ENCODE assay signal across 36 cellular contexts in genomic region chr10:22097696-22098095, GRCh38.
"Had no signal": no experiment of that assay in that cellular context is flagged by ENCODE, and none has a peak within 500 bp of the region (broad histone marks: within the 10 kb centered on the region; RNA-seq: fewer than 3 reads in every experiment).

No MANE protein-coding gene starts in this region.

- H3K27ac ChIP-seq: adrenal gland, ascending aorta, body of pancreas, brain microvascular endothelial cell, breast epithelium, cardiac muscle cell had no signal

- H3K36me3 ChIP-seq: adrenal gland, ascending aorta, brain microvascular endothelial cell, breast epithelium, cardiac muscle cell had no signal

- H3K4me3 Mint-ChIP-seq: activated naive CD4-positive, alpha-beta T cell treated with anti-CD3 and anti-CD28 coated beads for 36 hours; activated naive CD4-positive, alpha-beta T cell treated with anti-CD3 and anti-CD28 coated beads, Interleukin-2, amount 10 ng/mL, durations not matched to agents 7 days and 5 days; activated naive CD4-positive, alpha-beta T cell treated with anti-CD3 and anti-CD28 coated beads, Interleukin-2, amount 50 U/mL, for 24 hours; activated naive CD8-positive, alpha-beta T cell; activated naive CD8-positive, alpha-beta T cell treated with anti-CD3 and anti-CD28 coated beads for 36 hours; activated naive CD8-positive, alpha-beta T cell treated with anti-CD3 and anti-CD28 coated beads, Interleukin-2, amount 10 ng/mL, durations not matched to agents 7 days and 5 days; activated naive CD8-positive, alpha-beta T cell treated with anti-CD3 and anti-CD28 coated beads, Interleukin-2, amount 50 U/mL, for 24 hours; activated T-cell treated with anti-CD3 and anti-CD28 coated beads, Interleukin-2, amount 50 U/mL, for 24 hours; activated T-cell treated with anti-CD3 and anti-CD28 coated beads, Interleukin-2, amount 50 U/mL, for 4 hours; activated T-cell treated with anti-CD3 and anti-CD28 coated beads, Interleukin-2, amount 50 U/mL, for 72 hours; activated T-helper 1 cell treated with anti-CD3 and anti-CD28 coated beads, Interleukin-12 subunit alpha, Interleukin-12 subunit beta, Interleukin-2, Interleukin-4 antibody, amounts not matched to agents 30 ng/mL and 10 ng/mL and 1 ng/mL, durations not matched to agents 14 hours and 24 hours and 36 hours; activated T-helper 17 cell treated with anti-CD3 and anti-CD28 coated beads, Interleukin-2, amount 50 U/mL, for 72 hours; brain; central memory CD8-positive, alpha-beta T cell had no signal

- ATAC-seq: activated naive CD8-positive, alpha-beta T cell treated with anti-CD3 and anti-CD28 coated beads, Interleukin-2, amount 50 U/mL, for 24 hours; activated T-cell treated with anti-CD3 and anti-CD28 coated beads, Interleukin-2, amount 50 U/mL, for 4 hours; activated T-cell treated with anti-CD3 and anti-CD28 coated beads, Interleukin-2, amount 50 U/mL, for 72 hours; activated T-helper 17 cell treated with anti-CD3 and anti-CD28 coated beads, Interleukin-2, amount 50 U/mL, for 72 hours; body of pancreas had no signal

- H3K9me3 ChIP-seq: adrenal gland, ascending aorta, body of pancreas, breast epithelium had no signal

- H3K4me3 ChIP-seq: adrenal gland, ascending aorta, body of pancreas, breast epithelium, cardiac muscle cell had no signal

- DNase-seq: activated effector memory CD4-positive, alpha-beta T cell treated with anti-CD3 and anti-CD28 coated beads, Interleukin-2, amount 50 U/mL, for 16 hours; activated effector memory CD4-positive, alpha-beta T cell treated with Interleukin-2 at 50 U/mL for 16 hours; activated gamma-delta T cell; activated gamma-delta T cell treated with Interleukin-2 at 50 U/mL for 16 hours; activated naive CD4-positive, alpha-beta T cell; activated naive CD4-positive, alpha-beta T cell treated with anti-CD3 and anti-CD28 coated beads for 36 hours; activated naive CD4-positive, alpha-beta T cell treated with anti-CD3 and anti-CD28 coated beads, Interleukin-2, amount 10 ng/mL, durations not matched to agents 7 days and 5 days; activated naive CD4-positive, alpha-beta T cell treated with Interleukin-2 at 50 U/mL for 16 hours; activated naive CD8-positive, alpha-beta T cell treated with anti-CD3 and anti-CD28 coated beads for 36 hours; activated naive CD8-positive, alpha-beta T cell treated with anti-CD3 and anti-CD28 coated beads, Interleukin-2, amount 10 ng/mL, durations not matched to agents 7 days and 5 days; activated naive CD8-positive, alpha-beta T cell treated with anti-CD3 and anti-CD28 coated beads, Interleukin-2, amount 50 U/mL, for 24 hours; activated T-cell treated with anti-CD3 and anti-CD28 coated beads, Interleukin-2, amount 50 U/mL, for 1 hour; activated T-cell treated with anti-CD3 and anti-CD28 coated beads, Interleukin-2, amount 50 U/mL, for 24 hours; activated T-cell treated with anti-CD3 and anti-CD28 coated beads, Interleukin-2, amount 50 U/mL, for 4 hours; activated T-cell treated with anti-CD3 and anti-CD28 coated beads, Interleukin-2, amount 50 U/mL, for 48 hours; activated T-cell treated with anti-CD3 and anti-CD28 coated beads, Interleukin-2, amount 50 U/mL, for 72 hours; adrenal gland; amniotic stem cell; amygdala; anterior cingulate cortex; aorta; body of pancreas; brain microvascular endothelial cell; caudate nucleus; central memory CD4-positive, alpha-beta T cell; cerebellar nuclear complex had no signal

- H3K36me3 Mint-ChIP-seq: activated naive CD4-positive, alpha-beta T cell treated with anti-CD3 and anti-CD28 coated beads, Interleukin-2, amount 10 ng/mL, durations not matched to agents 7 days and 5 days; activated naive CD4-positive, alpha-beta T cell treated with anti-CD3 and anti-CD28 coated beads, Interleukin-2, amount 50 U/mL, for 24 hours; activated naive CD8-positive, alpha-beta T cell; activated naive CD8-positive, alpha-beta T cell treated with anti-CD3 and anti-CD28 coated beads, Interleukin-2, amount 10 ng/mL, durations not matched to agents 7 days and 5 days; brain had no signal

- H3K27ac Mint-ChIP-seq: activated naive CD4-positive, alpha-beta T cell treated with anti-CD3 and anti-CD28 coated beads for 36 hours; activated naive CD4-positive, alpha-beta T cell treated with anti-CD3 and anti-CD28 coated beads, Interleukin-2, amount 10 ng/mL, durations not matched to agents 7 days and 5 days; activated naive CD4-positive, alpha-beta T cell treated with anti-CD3 and anti-CD28 coated beads, Interleukin-2, amount 50 U/mL, for 24 hours; activated naive CD8-positive, alpha-beta T cell; activated naive CD8-positive, alpha-beta T cell treated with anti-CD3 and anti-CD28 coated beads for 36 hours; activated naive CD8-positive, alpha-beta T cell treated with anti-CD3 and anti-CD28 coated beads, Interleukin-2, amount 10 ng/mL, durations not matched to agents 7 days and 5 days; activated naive CD8-positive, alpha-beta T cell treated with anti-CD3 and anti-CD28 coated beads, Interleukin-2, amount 50 U/mL, for 24 hours; activated T-cell treated with anti-CD3 and anti-CD28 coated beads, Interleukin-2, amount 50 U/mL, for 24 hours; activated T-cell treated with anti-CD3 and anti-CD28 coated beads, Interleukin-2, amount 50 U/mL, for 72 hours; activated T-helper 1 cell treated with anti-CD3 and anti-CD28 coated beads, Interleukin-12 subunit alpha, Interleukin-12 subunit beta, Interleukin-2, Interleukin-4 antibody, amounts not matched to agents 30 ng/mL and 10 ng/mL and 1 ng/mL, durations not matched to agents 14 hours and 24 hours and 36 hours; activated T-helper 17 cell treated with anti-CD3 and anti-CD28 coated beads, Interleukin-2, amount 50 U/mL, for 72 hours; activated T-helper 2 cell treated with anti-CD3 and anti-CD28 coated beads, Interferon-gamma antibody, Interleukin-2, Interleukin-4, amounts not matched to agents 10 μg/mL and 5 μg/mL and 100 μg/mL, durations not matched to agents 14 hours and 24 hours and 36 hours; brain had no signal

- H3K27me3 ChIP-seq: adrenal gland, ascending aorta, body of pancreas, brain microvascular endothelial cell, breast epithelium, cardiac muscle cell had no signal

- H3K4me1 Mint-ChIP-seq: activated naive CD4-positive, alpha-beta T cell treated with anti-CD3 and anti-CD28 coated beads, Interleukin-2, amount 10 ng/mL, durations not matched to agents 7 days and 5 days; activated naive CD4-positive, alpha-beta T cell treated with anti-CD3 and anti-CD28 coated beads, Interleukin-2, amount 50 U/mL, for 24 hours; activated naive CD8-positive, alpha-beta T cell treated with anti-CD3 and anti-CD28 coated beads for 36 hours; activated naive CD8-positive, alpha-beta T cell treated with anti-CD3 and anti-CD28 coated beads, Interleukin-2, amount 10 ng/mL, durations not matched to agents 7 days and 5 days; activated naive CD8-positive, alpha-beta T cell treated with anti-CD3 and anti-CD28 coated beads, Interleukin-2, amount 50 U/mL, for 24 hours; activated T-helper 17 cell treated with anti-CD3 and anti-CD28 coated beads, Interleukin-2, amount 50 U/mL, for 72 hours; brain; central memory CD8-positive, alpha-beta T cell had no signal

- H3K27me3 Mint-ChIP-seq: activated naive CD4-positive, alpha-beta T cell treated with anti-CD3 and anti-CD28 coated beads, Interleukin-2, amount 10 ng/mL, durations not matched to agents 7 days and 5 days; activated naive CD4-positive, alpha-beta T cell treated with anti-CD3 and anti-CD28 coated beads, Interleukin-2, amount 50 U/mL, for 24 hours; activated naive CD8-positive, alpha-beta T cell; activated naive CD8-positive, alpha-beta T cell treated with anti-CD3 and anti-CD28 coated beads for 36 hours; activated naive CD8-positive, alpha-beta T cell treated with anti-CD3 and anti-CD28 coated beads, Interleukin-2, amount 50 U/mL, for 24 hours; activated T-cell treated with anti-CD3 and anti-CD28 coated beads, Interleukin-2, amount 50 U/mL, for 24 hours had no signal

- H3K9me3 Mint-ChIP-seq: activated naive CD4-positive, alpha-beta T cell treated with anti-CD3 and anti-CD28 coated beads for 36 hours; activated naive CD4-positive, alpha-beta T cell treated with anti-CD3 and anti-CD28 coated beads, Interleukin-2, amount 10 ng/mL, durations not matched to agents 7 days and 5 days; activated naive CD4-positive, alpha-beta T cell treated with anti-CD3 and anti-CD28 coated beads, Interleukin-2, amount 50 U/mL, for 24 hours; activated naive CD8-positive, alpha-beta T cell treated with anti-CD3 and anti-CD28 coated beads for 36 hours; activated naive CD8-positive, alpha-beta T cell treated with anti-CD3 and anti-CD28 coated beads, Interleukin-2, amount 10 ng/mL, durations not matched to agents 7 days and 5 days; activated naive CD8-positive, alpha-beta T cell treated with anti-CD3 and anti-CD28 coated beads, Interleukin-2, amount 50 U/mL, for 24 hours; activated T-cell treated with anti-CD3 and anti-CD28 coated beads, Interleukin-2, amount 50 U/mL, for 24 hours; activated T-cell treated with anti-CD3 and anti-CD28 coated beads, Interleukin-2, amount 50 U/mL, for 72 hours; activated T-helper 1 cell treated with anti-CD3 and anti-CD28 coated beads, Interleukin-12 subunit alpha, Interleukin-12 subunit beta, Interleukin-2, Interleukin-4 antibody, amounts not matched to agents 30 ng/mL and 10 ng/mL and 1 ng/mL, durations not matched to agents 14 hours and 24 hours and 36 hours; activated T-helper 17 cell treated with anti-CD3 and anti-CD28 coated beads, Interleukin-2, amount 50 U/mL, for 72 hours; activated T-helper 2 cell treated with anti-CD3 and anti-CD28 coated beads, Interferon-gamma antibody, Interleukin-2, Interleukin-4, amounts not matched to agents 10 μg/mL and 5 μg/mL and 100 μg/mL, durations not matched to agents 14 hours and 24 hours and 36 hours; central memory CD8-positive, alpha-beta T cell had no signal

- H3K4me1 ChIP-seq: adrenal gland, ascending aorta, body of pancreas, breast epithelium had no signal
